Comparison of ENCODE assay signal across 26 cellular contexts in genomic region chr12:12995088-12995487, GRCh38. TPM values are rescaled to one million over a fixed set of nuclear protein-coding genes. Genes with fewer than 3 reads are reported as not detected.
"Had no signal": no experiment of that assay in that cellular context is flagged by ENCODE, and none has a peak within 500 bp of the region (broad histone marks: within the 10 kb centered on the region; RNA-seq: fewer than 3 reads in every experiment).

No MANE protein-coding gene starts in this region.

- H3K27me3 ChIP-seq: colonic mucosa, esophagus squamous epithelium, foreskin keratinocyte, gastroesophageal sphincter, heart right ventricle, left lung had no signal

- H3K36me3 ChIP-seq: colonic mucosa, esophagus squamous epithelium, gastroesophageal sphincter, left lung, lower lobe of right lung had no signal

- H3K4me1 ChIP-seq: foreskin keratinocyte had no signal

- H3K9me3 ChIP-seq: colonic mucosa, esophagus squamous epithelium, gastroesophageal sphincter, heart right ventricle, left lung, lower lobe of right lung had no signal

- DNase-seq: colonic mucosa; cortex of kidney; effector CD8-positive, alpha-beta T cell; effector memory CD8-positive, alpha-beta T cell; endodermal cell; esophagus squamous epithelium; foreskin keratinocyte; heart right ventricle; hippocampal formation; left cardiac atrium; left lung; left ventricle myocardium superior; lower lobe of right lung; mesendoderm; midbrain had no signal

- H3K4me3 ChIP-seq: colonic mucosa, esophagus squamous epithelium, gastroesophageal sphincter, heart right ventricle, left lung, lower lobe of right lung had no signal

- H3K27ac ChIP-seq: colonic mucosa, epithelial cell of prostate, esophagus squamous epithelium, foreskin keratinocyte, gastroesophageal sphincter, heart right ventricle, lower lobe of right lung had no signal

- ATAC-seq: effector memory CD8-positive, alpha-beta T cell; foreskin keratinocyte; gastroesophageal sphincter; heart right ventricle; left cardiac atrium; left lung; left ventricle myocardium superior; lower lobe of right lung had no signal

RNA-seq across cellular contexts. Expression of gene GPRC5D, which starts 43.1 kb away (rescaled TPM):
- total RNA-seq: chondrocyte, dermis microvascular lymphatic vessel endothelial cell, endodermal cell, esophagus mucosa, fibroblast of lung, fibroblast of villous mesenchyme, foreskin keratinocyte, frontal cortex, gastroesophageal sphincter, heart right ventricle, kidney epithelial cell, left cardiac atrium, left lung, left ventricle myocardium superior, lower lobe of right lung, lung microvascular endothelial cell, mucosa of gallbladder had no signal
- polyA plus RNA-seq: foreskin keratinocyte had no signal
